7 cellular contexts compared by ENCODE assay signal in the genomic region with DNA sequence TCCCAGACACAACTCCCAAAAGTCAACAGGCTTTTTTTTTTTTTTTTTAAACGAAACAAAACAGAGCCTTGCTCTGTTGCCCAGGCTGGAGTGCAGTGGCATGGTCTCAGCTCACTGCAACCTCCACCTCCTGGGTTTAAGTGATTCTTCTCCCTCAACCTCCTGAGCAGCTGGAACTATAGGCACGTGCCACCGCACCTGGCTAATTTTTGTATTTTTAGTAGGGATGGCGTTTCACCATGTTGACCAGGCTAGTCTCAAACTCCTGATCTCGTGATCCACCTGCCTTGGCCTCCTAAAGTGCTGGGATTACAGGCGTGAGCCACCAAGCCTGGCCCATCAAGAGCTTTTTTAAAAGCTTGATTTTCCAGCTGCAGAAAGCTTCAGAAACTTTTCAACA.
DNase-seq lines count a peak whose midpoint lies in the region; TF ChIP-seq lines count a peak whose summit lies in the region.
"Not testable (repeated sequence)": the region's sequence is repeated elsewhere in the genome, so short reads cannot be mapped to it uniquely, and the experiment has no call there.

No MANE protein-coding gene starts in this region.

- DNase-seq in A673 (ENCODE audit: low spot score); dorsolateral prefrontal cortex; cardiac muscle cell (ENCODE audit: low read depth in 1 of 2, low spot score in 1 of 2); suprapubic skin (ENCODE audit: low spot score in 2 of 2): not testable (repeated sequence)

- POLR2A ChIA-PET in A673 (lab: Charles Lee; ENCODE audit: low non-redundant PET): not testable (repeated sequence)

- peak overlapping the region; percentile 39 for H3K27ac ChIP-seq in A673 (ENCODE audit: low read depth, low read length, poor library complexity, severe bottlenecking)
- H3K27ac ChIP-seq in VCaP: peak overlapping the region; percentile 45; the same call in 1 of the 2 replicates
- peak overlapping the region in 38 of 59 donors; percentile 4 to 81 (median 62) for H3K27ac ChIP-seq in dorsolateral prefrontal cortex
- H3K27ac ChIP-seq in cardiac muscle cell: peak overlapping the region; percentile 90
- H3K27ac ChIP-seq in muscle layer of colon (ENCODE audit: low read depth, low read length): peak overlapping the region; percentile 68
- peak overlapping the region; percentile 46 for H3K27ac ChIP-seq in skeletal muscle tissue (ENCODE audit: low read depth, low read length)
- peak overlapping the region; percentile 60 for H3K27ac ChIP-seq in suprapubic skin

- peaks cover 52% of the 10 kb centered on the region for H3K4me1 ChIP-seq in A673 (ENCODE audit: insufficient read depth, low read length, poor library complexity, severe bottlenecking)
- peaks cover 59% of the 10 kb centered on the region for H3K4me1 ChIP-seq in cardiac muscle cell (ENCODE audit: low read depth)
- peaks cover 86% of the 10 kb centered on the region for H3K4me1 ChIP-seq in muscle layer of colon (ENCODE audit: insufficient read depth, low read length)
- H3K4me1 ChIP-seq in skeletal muscle tissue (ENCODE audit: control insufficient read depth in 3 of 3, insufficient read depth in 3 of 3, low read length in 3 of 3): peaks cover 81 to 86% (median 82%) of the 10 kb centered on the region in 3 donors
- peaks cover 81% of the 10 kb centered on the region for H3K4me1 ChIP-seq in suprapubic skin

- not testable (repeated sequence) for TF ChIP-seq CTCF in A673 (conservative IDR thresholded peaks at IDR 0.05; ENCODE audit: low read depth, low read length); VCaP (conservative IDR thresholded peaks at IDR 0.05); dorsolateral prefrontal cortex (IDR thresholded peaks at IDR 0.05 in 54 of 56, conservative IDR thresholded peaks at IDR 0.05 in 2 of 56; ENCODE audit: low read depth in 1 of 56, partially characterized antibody in 56 of 56); cardiac muscle cell (IDR thresholded peaks at IDR 0.05; ENCODE audit: low read depth, low read length); suprapubic skin (IDR thresholded peaks at IDR 0.05)

- H3K9me3 ChIP-seq in A673 (ENCODE audit: low read depth, low read length, poor library complexity, severe bottlenecking); cardiac muscle cell (ENCODE audit: low read depth); muscle layer of colon (ENCODE audit: low read length); skeletal muscle tissue (ENCODE audit: control insufficient read depth in 3 of 3, low read length in 3 of 3); suprapubic skin: not testable (repeated sequence)

- H3K36me3 ChIP-seq in A673 (ENCODE audit: insufficient read depth, low read length, poor library complexity, severe bottlenecking); cardiac muscle cell; muscle layer of colon (ENCODE audit: insufficient read depth, low read length); skeletal muscle tissue (ENCODE audit: control insufficient read depth in 3 of 3, insufficient read depth in 3 of 3, low read length in 3 of 3); suprapubic skin: not testable (repeated sequence)

- intact Hi-C loops in A673 (cut with micrococcal nuclease; ENCODE audit: unreplicated experiment): not testable (repeated sequence)
- intact Hi-C loops in dorsolateral prefrontal cortex (cut with DNase I): loop anchor here in 1 of 2 donors (5.0 kb wide), 1 partner anchor 52 kb away; no protein-coding TSS in a partner anchor

- TF ChIP-seq EP300 in suprapubic skin (IDR thresholded peaks at IDR 0.05): not testable (repeated sequence)

- WGBS in suprapubic skin: 93% methylated on average over 6 of the region's 6 CpGs

- CTCF ChIA-PET in A673 (lab: Charles Lee): not testable (repeated sequence)

- H3K27me3 ChIP-seq in A673 (replicated peaks; ENCODE audit: insufficient read depth, low read depth, low read length, poor library complexity); dorsolateral prefrontal cortex; cardiac muscle cell; muscle layer of colon (ENCODE audit: control insufficient read depth in 1 of 2, insufficient read depth in 2 of 2, low read length in 2 of 2); skeletal muscle tissue (ENCODE audit: control insufficient read depth in 3 of 3, insufficient read depth in 3 of 3, low read length in 3 of 3); suprapubic skin: not testable (repeated sequence)

- BruUV-seq in A673 (replicated peaks; lab: Mats Ljungman, UMichigan): not testable (repeated sequence)

- H3K9ac ChIP-seq in muscle layer of colon (ENCODE audit: low read length); skeletal muscle tissue (ENCODE audit: low read depth in 1 of 3, low read length in 3 of 3): not testable (repeated sequence)

- TF ChIP-seq POLR2A in suprapubic skin (IDR thresholded peaks at IDR 0.05): not testable (repeated sequence)

- H3K4me3 ChIP-seq in A673 (ENCODE audit: low read depth, low read length, poor library complexity, severe bottlenecking); dorsolateral prefrontal cortex; cardiac muscle cell; muscle layer of colon (ENCODE audit: low read depth in 1 of 2, low read length in 2 of 2); suprapubic skin: not testable (repeated sequence)
- H3K4me3 ChIP-seq in skeletal muscle tissue (ENCODE audit: low read length in 3 of 3): peak overlapping the region in 1 of 3 donors; percentile 28

Comparison
In these comparisons a context has a peak if more than half of its experiments do, and no peak if none do; other contexts are left out.
1. H3K27ac ChIP-seq: peak in every context shown above with its lines; median percentile 90 in cardiac muscle cell; 68 in muscle layer of colon; 62 in dorsolateral prefrontal cortex; 60 in suprapubic skin; 46 in skeletal muscle tissue; 45 in VCaP; 39 in A673.